Comparison of ENCODE assay signal across 8 cellular contexts in genomic region chr3:100104442-100104798, GRCh38. TPM values are rescaled to one million over a fixed set of nuclear protein-coding genes. Genes with fewer than 3 reads are reported as not detected.
A peak's percentile ranks its signal among the peaks of the same experiment; 100 is the strongest.
DNase-seq lines count a peak whose midpoint lies in the region; ATAC-seq and TF ChIP-seq lines count a peak whose summit lies in the region.
"Had no signal": no experiment of that assay in that cellular context is flagged by ENCODE, and none has a peak within 500 bp of the region (broad histone marks: within the 10 kb centered on the region; RNA-seq: fewer than 3 reads in every experiment).

No MANE protein-coding gene starts in this region.

- intact Hi-C loops in sigmoid colon (cut with DNase I), result no loop called here

- no peaks in the 10 kb centered on the region for H3K9me3 Mint-ChIP-seq in HFFc6
- H3K9me3 Mint-ChIP-seq in activated CD4-positive, alpha-beta T cell treated with anti-CD3 and anti-CD28 coated beads, Interleukin-2, amount 10 ng/mL, durations not matched to agents 7 days and 5 days, result peaks cover 8% of the 10 kb centered on the region
- H3K9me3 Mint-ChIP-seq: neural crest cell had no signal

- ATAC-seq in GM19043 (IDR thresholded peaks at IDR 0.05; ENCODE audit: low read depth, unreplicated experiment), result peak; percentile 37

- no peak for TF ChIP-seq EP300 in sigmoid colon (IDR thresholded peaks at IDR 0.05)

- peak overlapping the region; percentile 83 for H3K27ac Mint-ChIP-seq in HFFc6
- no peak overlapping the region for H3K27ac Mint-ChIP-seq in activated CD4-positive, alpha-beta T cell treated with anti-CD3 and anti-CD28 coated beads, Interleukin-2, amount 10 ng/mL, durations not matched to agents 7 days and 5 days

- POLR2A ChIA-PET in activated CD4-positive, alpha-beta T cell treated with anti-CD3 and anti-CD28 coated beads, Interleukin-2, amount 10 ng/mL, durations not matched to agents 7 days and 5 days (lab: Charles Lee), result no interaction called here

- H3K27ac ChIP-seq in HL-60 (replicated peaks) (peak overlapping the region; percentile 74; the same call in 1 of the 2 replicates), sigmoid colon (peak overlapping the region; percentile 30 to 67 (median 36))

- WGBS in sigmoid colon, 2 donors, result 65 to 79% methylated on average over 2 of the region's 2 CpGs

- no peaks in the 10 kb centered on the region for H3K36me3 ChIP-seq in sigmoid colon

- H3K27me3 ChIP-seq in HL-60 (ENCODE audit: insufficient read depth, poor library complexity, severe bottlenecking), result no peaks in the 10 kb centered on the region
- H3K27me3 ChIP-seq in sigmoid colon, result no peaks in the 10 kb centered on the region

- H3K4me1 ChIP-seq in sigmoid colon, result peaks cover 0 to 61% (median 49%) of the 10 kb centered on the region in 4 donors

- H3K4me3 ChIP-seq in HL-60 (replicated peaks; ENCODE audit: insufficient read depth, low read length) (no peak overlapping the region), sigmoid colon (no peak overlapping the region)

- TF ChIP-seq CTCF in HFFc6 (IDR thresholded peaks at IDR 0.05) (no peak), HL-60 (IDR thresholded peaks at IDR 0.05; ENCODE audit: insufficient read depth, low read length) (no peak), sigmoid colon (IDR thresholded peaks at IDR 0.05) (no peak)

- CTCF ChIA-PET in activated CD4-positive, alpha-beta T cell treated with anti-CD3 and anti-CD28 coated beads, Interleukin-2, amount 10 ng/mL, durations not matched to agents 7 days and 5 days (lab: Charles Lee), result interaction anchor here (0.8 to 4.0 kb wide), 5 partner anchors 12 to 101 kb away, joined by 3 to 25 read pairs (median 3); no protein-coding TSS in a partner anchor

- peaks cover 71% of the 10 kb centered on the region for H3K4me1 Mint-ChIP-seq in HFFc6 (ENCODE audit: low read depth)
- H3K4me1 Mint-ChIP-seq in activated CD4-positive, alpha-beta T cell treated with anti-CD3 and anti-CD28 coated beads, Interleukin-2, amount 10 ng/mL, durations not matched to agents 7 days and 5 days, result peaks cover 37% of the 10 kb centered on the region

- no peak for DNase-seq in HFFc6
- no peak for DNase-seq in HL-60 (ENCODE audit: low read depth in 1 of 2, low spot score in 1 of 2)
- no peak for DNase-seq in sigmoid colon
- DNase-seq in DMS114 treated with DMSO at 0.1 percent for 48 hours (lab: John Stamatoyannopoulos, UW; ENCODE audit: unreplicated experiment), result no peak
- no peak for DNase-seq in GM19240 (ENCODE audit: insufficient read length, low spot score)
- DNase-seq in activated CD4-positive, alpha-beta T cell treated with anti-CD3 and anti-CD28 coated beads, Interleukin-2, amount 10 ng/mL, durations not matched to agents 7 days and 5 days, result no peak

- no peaks in the 10 kb centered on the region; the same call in 1 of the 2 replicates for H3K27me3 Mint-ChIP-seq in HFFc6 (ENCODE audit: insufficient read depth)
- no peaks in the 10 kb centered on the region for H3K27me3 Mint-ChIP-seq in activated CD4-positive, alpha-beta T cell treated with anti-CD3 and anti-CD28 coated beads, Interleukin-2, amount 10 ng/mL, durations not matched to agents 7 days and 5 days

- no peak for TF ChIP-seq POLR2A in sigmoid colon (IDR thresholded peaks at IDR 0.05)

- no peaks in the 10 kb centered on the region for H3K9me3 ChIP-seq in sigmoid colon

- peaks cover 5% of the 10 kb centered on the region; the same call in 1 of the 2 replicates for H3K36me3 Mint-ChIP-seq in HFFc6 (ENCODE audit: low read depth)
- H3K36me3 Mint-ChIP-seq in activated CD4-positive, alpha-beta T cell treated with anti-CD3 and anti-CD28 coated beads, Interleukin-2, amount 10 ng/mL, durations not matched to agents 7 days and 5 days (ENCODE audit: low read depth), result peaks cover 23% of the 10 kb centered on the region

- H3K4me3 Mint-ChIP-seq in HFFc6, result no peak overlapping the region
- no peak overlapping the region for H3K4me3 Mint-ChIP-seq in activated CD4-positive, alpha-beta T cell treated with anti-CD3 and anti-CD28 coated beads, Interleukin-2, amount 10 ng/mL, durations not matched to agents 7 days and 5 days
- H3K4me3 Mint-ChIP-seq: neural crest cell had no signal

RNA-seq across cellular contexts. Expression of gene FILIP1L, which starts 9.9 kb away (rescaled TPM):
- total RNA-seq in HFFc6 (2021; fragmentation: NEBNext Ultra II Directional; extraction: Animal tissue kit (Norgen Biotek cat#: 25700)), result 10 to 100 TPM; 37.8 to 54.7 (median 48.2) TPM
- 10 to 100 TPM; 42.5 to 93.3 (median 67.6) TPM for total RNA-seq in sigmoid colon
- polyA plus RNA-seq in sigmoid colon, result 10 to 100 TPM in 1 of 3 donors, 1 to 10 TPM in 2; 6.0 to 14.9 (median 6.5) TPM
- total RNA-seq in activated CD4-positive, alpha-beta T cell treated with anti-CD3 and anti-CD28 coated beads, Interleukin-2, amount 10 ng/mL, durations not matched to agents 7 days and 5 days, result under 1 TPM; 0.25 to 0.44 TPM

Comparison
In these comparisons a context has a peak if more than half of its experiments do, and no peak if none do; other contexts are left out.
1. RNA of gene FILIP1L, which starts 9.9 kb away (total RNA-seq): 42.5 to 93.3 TPM in sigmoid colon and 37.8 to 54.7 TPM in HFFc6; 0.25 to 0.44 TPM in activated CD4-positive, alpha-beta T cell treated with anti-CD3 and anti-CD28 coated beads, Interleukin-2, amount 10 ng/mL, durations not matched to agents 7 days and 5 days; every median in the first group is over 10 times any median in the second.